17 cellular contexts compared by ENCODE assay signal in the genomic region with DNA sequence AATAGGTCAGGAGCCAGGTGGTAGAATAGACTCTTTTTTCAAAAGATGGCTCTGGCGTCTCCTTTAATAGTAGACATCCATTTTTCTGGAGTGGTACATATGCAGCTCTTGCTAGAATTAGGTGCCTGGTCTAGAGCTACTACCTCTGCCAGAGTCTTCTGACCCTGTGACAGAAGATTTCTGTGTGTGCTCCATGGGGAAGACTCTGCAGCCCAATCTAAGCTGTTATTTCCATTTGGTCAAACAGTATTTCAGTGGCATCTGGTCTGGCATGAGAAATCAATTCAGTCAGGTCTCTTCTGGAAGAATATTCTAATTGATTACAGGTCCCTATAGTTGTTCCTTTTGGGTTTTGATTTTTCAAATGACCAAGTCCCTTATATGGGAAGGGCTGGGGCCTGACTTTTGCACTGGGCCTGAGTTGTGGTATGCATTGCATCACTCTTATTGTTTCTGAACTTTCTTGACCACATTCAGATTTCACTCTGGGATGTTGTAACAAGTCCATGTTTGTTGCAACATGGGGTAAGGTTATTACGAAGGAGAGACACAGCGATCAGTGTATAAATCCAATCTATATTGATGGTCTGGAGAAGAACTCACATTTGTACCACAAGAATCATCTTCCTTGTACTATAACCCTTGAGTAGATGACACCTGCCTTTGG. TPM values are rescaled to one million over a fixed set of nuclear protein-coding genes. Genes with fewer than 3 reads are reported as not detected.
A peak's percentile ranks its signal among the peaks of the same experiment; 100 is the strongest.
DNase-seq lines count a peak whose midpoint lies in the region; ATAC-seq and TF ChIP-seq lines count a peak whose summit lies in the region.
"Had no signal": no experiment of that assay in that cellular context is flagged by ENCODE, and none has a peak within 500 bp of the region (broad histone marks: within the 10 kb centered on the region; RNA-seq: fewer than 3 reads in every experiment).

No MANE protein-coding gene starts in this region.

- TF ChIP-seq CTCF in CD14-positive monocyte (IDR thresholded peaks at IDR 0.05) (no peak), choroid plexus epithelial cell (conservative IDR thresholded peaks at IDR 0.05; ENCODE audit: low read depth, low read length) (no peak), lower lobe of right lung (IDR thresholded peaks at IDR 0.05) (no peak)

- peaks cover 76% of the 10 kb centered on the region for H3K4me1 Mint-ChIP-seq in CD14-positive monocyte

- H3K9me3 ChIP-seq in lower lobe of right lung = no peaks in the 10 kb centered on the region

- peaks cover 70 to 89% of the 10 kb centered on the region in 2 donors for H3K36me3 Mint-ChIP-seq in CD14-positive monocyte

- DNase-seq in CD14-positive monocyte (ENCODE audit: low spot score) = peak; percentile 58
- peak; percentile 93 for DNase-seq in MV-4-11 (lab: John Stamatoyannopoulos, UW)
- peak; percentile 92 for DNase-seq in choroid plexus epithelial cell (ENCODE audit: low read depth)
- no peak for DNase-seq in lower lobe of right lung
- no peak for DNase-seq in activated effector memory CD4-positive, alpha-beta T cell treated with anti-CD3 and anti-CD28 coated beads, Interleukin-2, amount 50 U/mL, for 16 hours
- DNase-seq in GDM1 (lab: John Stamatoyannopoulos, UW) = no peak
- no peak for DNase-seq in OCI-M2 (lab: John Stamatoyannopoulos, UW; ENCODE audit: unreplicated experiment)
- DNase-seq: activated naive CD4-positive, alpha-beta T cell treated with anti-CD3 and anti-CD28 coated beads, Interleukin-2, amount 10 ng/mL, durations not matched to agents 7 days and 5 days; central memory CD4-positive, alpha-beta T cell; DMS 273 treated with DMSO at 0.1 percent for 48 hours; KBM-7; NCI-H1694 treated with DMSO at 0.1 percent for 48 hours; NCI-H69; posterior cingulate gyrus; Right ventricle myocardium superior had no signal

- peaks cover 20% of the 10 kb centered on the region for H3K36me3 ChIP-seq in lower lobe of right lung

- H3K27ac ChIP-seq in lower lobe of right lung = no peak overlapping the region

- no peaks in the 10 kb centered on the region for H3K27me3 Mint-ChIP-seq in CD14-positive monocyte (ENCODE audit: low read depth in 3 of 3)
- H3K27me3 Mint-ChIP-seq: activated naive CD4-positive, alpha-beta T cell treated with anti-CD3 and anti-CD28 coated beads, Interleukin-2, amount 10 ng/mL, durations not matched to agents 7 days and 5 days; type B pancreatic cell had no signal

- H3K9me3 Mint-ChIP-seq in CD14-positive monocyte = peaks cover 0 to 4% (median 1%) of the 10 kb centered on the region in 7 donors
- H3K9me3 Mint-ChIP-seq: activated naive CD4-positive, alpha-beta T cell treated with anti-CD3 and anti-CD28 coated beads, Interleukin-2, amount 10 ng/mL, durations not matched to agents 7 days and 5 days; type B pancreatic cell had no signal

- H3K4me3 Mint-ChIP-seq in CD14-positive monocyte = peak overlapping the region in 1 of 2 donors; percentile 42
- H3K4me3 Mint-ChIP-seq: activated naive CD4-positive, alpha-beta T cell treated with anti-CD3 and anti-CD28 coated beads, Interleukin-2, amount 10 ng/mL, durations not matched to agents 7 days and 5 days; type B pancreatic cell had no signal

- ATAC-seq in lower lobe of right lung (peak; percentile 46 to 68), GM21528 (IDR thresholded peaks at IDR 0.05; ENCODE audit: low FRiP score, unreplicated experiment) (no peak)

- H3K4me3 ChIP-seq in choroid plexus epithelial cell (ENCODE audit: low read depth, low read length) = no peak overlapping the region
- H3K4me3 ChIP-seq in lower lobe of right lung = no peak overlapping the region

- peaks cover 14% of the 10 kb centered on the region for H3K4me1 ChIP-seq in lower lobe of right lung

- H3K27ac Mint-ChIP-seq in CD14-positive monocyte = peak overlapping the region; percentile 77 to 92 (median 86)
- H3K27ac Mint-ChIP-seq: activated naive CD4-positive, alpha-beta T cell treated with anti-CD3 and anti-CD28 coated beads, Interleukin-2, amount 10 ng/mL, durations not matched to agents 7 days and 5 days; type B pancreatic cell had no signal

- intact Hi-C loops in CD14-positive monocyte (cut with micrococcal nuclease) = loop anchor here in 1 of 2 donors (10.0 kb wide), 1 partner anchor 48 kb away; no protein-coding TSS in a partner anchor
- intact Hi-C loops in lower lobe of right lung (cut with DNase I) = no loop called here

- H3K27me3 ChIP-seq in lower lobe of right lung (ENCODE audit: low read depth) = no peaks in the 10 kb centered on the region

RNA-seq across cellular contexts. Expression of a gene that starts 12.1 kb away (rescaled TPM):
- 100 to 1,000 TPM in 1 of 2 donors, 10 to 100 TPM in 1; 83.1 to 112 TPM for polyA plus RNA-seq in CD14-positive monocyte
- 33.8 TPM for total RNA-seq in lower lobe of right lung

RNA-seq across cellular contexts. Expression of a gene that starts 33.2 kb away (rescaled TPM):
- polyA plus RNA-seq in CD14-positive monocyte = 10 to 100 TPM; 47.4 to 54.8 TPM
- total RNA-seq in lower lobe of right lung = 38.7 TPM

RNA-seq across cellular contexts. Expression of a gene that starts 34.4 kb away (rescaled TPM):
- polyA plus RNA-seq in CD14-positive monocyte = under 1 TPM; 0.25 to 0.27 TPM
- 1.9 TPM for total RNA-seq in lower lobe of right lung

Comparison
In these comparisons a context has a peak if more than half of its experiments do, and no peak if none do; other contexts are left out.
1. DNase-seq: peak in CD14-positive monocyte (single experiment), MV-4-11 (single experiment) and choroid plexus epithelial cell (single experiment); none in lower lobe of right lung (single experiment), activated effector memory CD4-positive, alpha-beta T cell treated with anti-CD3 and anti-CD28 coated beads, Interleukin-2, amount 50 U/mL, for 16 hours (single experiment), GDM1 (single experiment) and OCI-M2 (single experiment).